8 cellular contexts compared by ENCODE assay signal in the genomic region with DNA sequence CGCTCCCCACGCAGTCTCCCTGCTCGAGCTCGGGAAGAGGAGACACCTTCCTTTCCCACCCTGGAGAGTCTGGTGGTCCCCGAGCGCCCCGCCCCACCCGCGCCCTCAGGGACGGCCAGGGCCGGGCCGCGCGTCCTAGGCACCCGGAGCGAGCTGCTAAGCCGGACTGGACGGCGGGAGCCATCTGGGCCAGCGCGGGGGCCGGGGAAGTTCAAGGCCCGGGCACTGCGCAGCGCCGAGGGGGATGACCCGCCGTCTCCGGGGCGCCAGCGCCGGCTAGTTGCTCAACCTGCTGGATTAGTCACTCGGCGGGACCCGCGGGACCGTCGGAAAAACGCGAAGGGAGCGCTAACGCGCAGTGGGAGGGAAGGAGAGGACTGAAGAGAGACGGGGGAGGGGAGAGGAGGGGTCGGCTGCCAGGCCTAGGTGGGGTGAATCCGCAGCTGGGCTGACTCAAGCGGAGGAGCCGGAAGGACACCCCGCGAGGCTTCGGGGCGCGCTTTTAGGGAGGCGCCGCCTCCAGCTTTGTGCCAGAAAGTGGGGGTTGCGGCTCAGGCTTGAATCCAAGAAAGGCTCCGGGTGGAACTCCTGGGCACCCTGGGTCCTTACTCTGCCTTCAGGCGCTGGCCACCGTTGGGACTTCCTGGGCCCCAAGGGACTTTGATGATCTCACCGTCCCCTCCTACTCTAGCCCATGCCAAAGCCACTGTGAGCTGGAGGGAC.
DNase-seq lines count a peak whose midpoint lies in the region; ATAC-seq, FAIRE-seq and TF ChIP-seq lines count a peak whose summit lies in the region.

No MANE protein-coding gene starts in this region.

- no peak for TF ChIP-seq CTCF in astrocyte (IDR thresholded peaks at IDR 0.05; ENCODE audit: insufficient read depth, low read depth, low read length)
- no peak for TF ChIP-seq CTCF in keratinocyte (optimal IDR thresholded peaks at IDR 0.05 in 1 of 3, IDR thresholded peaks at IDR 0.05 in 1 of 3, conservative IDR thresholded peaks at IDR 0.05 in 1 of 3; ENCODE audit: extremely low read depth in 1 of 3, insufficient read depth in 2 of 3, low read length in 3 of 3)

- H3K4me1 ChIP-seq in astrocyte (ENCODE audit: insufficient read depth, low read length) (peaks cover 18% of the 10 kb centered on the region), keratinocyte (ENCODE audit: control insufficient read depth, extremely low read depth, insufficient read depth, low read length) (peaks cover 3% of the 10 kb centered on the region)

- H3K27me3 ChIP-seq in astrocyte (ENCODE audit: insufficient read depth, low read length) (peaks cover 5% of the 10 kb centered on the region), keratinocyte (ENCODE audit: control insufficient read depth, extremely low read depth, insufficient read depth, low read length) (peaks cover 66% of the 10 kb centered on the region)

- H3K27ac ChIP-seq in astrocyte (ENCODE audit: low read depth, low read length) (no peak overlapping the region), keratinocyte (ENCODE audit: control insufficient read depth, insufficient read depth, low read length) (no peak overlapping the region)

- ATAC-seq in HG03280 (IDR thresholded peaks at IDR 0.05; ENCODE audit: unreplicated experiment) = no peak

- H3K4me2 ChIP-seq in astrocyte (ENCODE audit: low read length) (peak overlapping the region; percentile 85), keratinocyte (ENCODE audit: control insufficient read depth, extremely low read depth, insufficient read depth, low read depth, low read length) (peak overlapping the region; percentile 39)

- H3K36me3 Mint-ChIP-seq in astrocyte (ENCODE audit: low read depth, unreplicated experiment) = peaks cover 6% of the 10 kb centered on the region

- H3K36me3 ChIP-seq in astrocyte (ENCODE audit: insufficient read depth, low read length) (no peaks in the 10 kb centered on the region), keratinocyte (ENCODE audit: control insufficient read depth in 2 of 2, extremely low read depth in 1 of 2, insufficient read depth in 2 of 2, low read length in 2 of 2) (no peaks in the 10 kb centered on the region)

- DNase-seq in NCI-H748 (lab: John Stamatoyannopoulos, UW; ENCODE audit: unreplicated experiment) (peak; percentile 47), NCI-H748 treated with DMSO at 0.1 percent for 48 hours (lab: John Stamatoyannopoulos, UW) (no peak), astrocyte (ENCODE audit: low read depth) (peak; percentile 34), keratinocyte (ENCODE audit: low read depth, low spot score) (no peak), stromal cell of bone marrow (ENCODE audit: low read depth) (peak; percentile 22), HCEC 1CT (no peak), NCI-H187 (lab: John Stamatoyannopoulos, UW) (no peak)

- H3K9ac ChIP-seq in astrocyte (ENCODE audit: low read length) (peak overlapping the region; percentile 54), keratinocyte (ENCODE audit: control insufficient read depth, extremely low read depth, insufficient read depth, low read length) (no peak overlapping the region)

- H2AFZ ChIP-seq in astrocyte (ENCODE audit: low read depth, low read length) (peak overlapping the region; percentile 66), keratinocyte (ENCODE audit: control insufficient read depth, low read length) (peak overlapping the region; percentile 13)

- H3K4me1 Mint-ChIP-seq in astrocyte (ENCODE audit: low read depth, unreplicated experiment) = peaks cover 22% of the 10 kb centered on the region

- H3K27ac Mint-ChIP-seq in astrocyte (ENCODE audit: unreplicated experiment) = no peak overlapping the region

- dilution Hi-C loops in keratinocyte (cut with MboI; ENCODE audit: extremely low pct_ligation_motif_present, low sequenced_read_pairs) = no loop called here

- no peak for FAIRE-seq in astrocyte (lab: Jason Lieb, UNC)
- FAIRE-seq in keratinocyte (lab: Jason Lieb, UNC) = no peak

- no peaks in the 10 kb centered on the region for H3K9me1 ChIP-seq in keratinocyte (ENCODE audit: control insufficient read depth, extremely low read depth, insufficient read depth, low read length)

- no peaks in the 10 kb centered on the region for H4K20me1 ChIP-seq in astrocyte (ENCODE audit: insufficient read depth, low read length)
- H4K20me1 ChIP-seq in keratinocyte (ENCODE audit: control insufficient read depth, extremely low read depth, insufficient read depth, low read length) = no peaks in the 10 kb centered on the region

- H3K79me2 ChIP-seq in astrocyte (ENCODE audit: insufficient read depth, low read length) = no peaks in the 10 kb centered on the region
- no peaks in the 10 kb centered on the region for H3K79me2 ChIP-seq in keratinocyte (ENCODE audit: control insufficient read depth, insufficient read depth, low read length)

- no peak overlapping the region for H3K4me3 Mint-ChIP-seq in astrocyte (ENCODE audit: unreplicated experiment)

- H3K4me3 ChIP-seq in astrocyte (ENCODE audit: insufficient read depth, low read depth, low read length) = peak overlapping the region; percentile 33
- peak overlapping the region in 1 of 3 experiments; percentile 14 for H3K4me3 ChIP-seq in keratinocyte (ENCODE audit: control insufficient read depth in 2 of 3, extremely low read depth in 1 of 3, insufficient read depth in 2 of 3, low read depth in 1 of 3, low read length in 3 of 3)

- no peaks in the 10 kb centered on the region for H3K9me3 Mint-ChIP-seq in astrocyte (ENCODE audit: unreplicated experiment)

- H3K9me3 ChIP-seq in astrocyte (ENCODE audit: insufficient read depth, low read depth, low read length) = no peaks in the 10 kb centered on the region
- no peaks in the 10 kb centered on the region for H3K9me3 ChIP-seq in keratinocyte (ENCODE audit: control insufficient read depth, low read depth, low read length)

- peaks cover 42% of the 10 kb centered on the region for H3K27me3 Mint-ChIP-seq in astrocyte (ENCODE audit: low read depth, unreplicated experiment)

Comparison
In these comparisons a context has a peak if more than half of its experiments do, and no peak if none do; other contexts are left out.
1. DNase-seq: peak in NCI-H748 (single experiment), astrocyte (single experiment) and stromal cell of bone marrow (single experiment); none in NCI-H748 treated with DMSO at 0.1 percent for 48 hours (single experiment), keratinocyte (single experiment), HCEC 1CT (single experiment) and NCI-H187 (0 of 2).